ENCODE assay signal across 8 cellular contexts in the genomic region with DNA sequence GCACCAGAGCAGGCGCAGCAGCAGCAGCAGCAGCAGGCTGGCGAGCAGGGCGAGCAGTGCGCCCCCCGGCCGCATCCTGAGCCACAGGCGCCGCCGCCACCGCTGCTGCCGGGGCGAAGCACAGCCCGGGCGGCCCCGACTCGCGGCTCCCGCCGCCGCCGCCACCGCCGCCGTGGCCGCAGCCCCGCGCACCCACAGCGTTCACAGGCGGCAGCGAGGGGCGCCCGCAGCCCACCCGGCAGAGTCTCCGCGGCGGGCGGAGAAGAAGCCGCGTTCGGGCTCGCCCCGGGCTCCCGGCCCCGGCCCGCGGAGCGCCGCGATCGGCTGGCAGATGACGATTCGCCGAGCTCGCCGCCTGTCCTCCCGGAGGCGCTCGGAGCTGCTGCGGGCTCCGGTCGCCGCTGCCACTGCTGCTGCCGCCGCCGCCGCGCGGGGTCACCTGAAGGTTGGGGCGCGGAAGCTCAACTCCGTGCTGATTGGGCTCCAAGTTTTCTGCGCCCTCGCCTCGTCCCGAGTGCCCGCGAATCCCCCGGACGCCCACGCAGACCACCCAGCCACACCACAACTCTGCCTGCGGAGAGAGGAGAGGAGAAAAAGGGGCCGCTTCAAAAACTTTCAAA. TPM values are rescaled to one million over a fixed set of nuclear protein-coding genes. Genes with fewer than 3 reads are reported as not detected.
A peak's percentile ranks its signal among the peaks of the same experiment; 100 is the strongest.
DNase-seq lines count a peak whose midpoint lies in the region; ATAC-seq and TF ChIP-seq lines count a peak whose summit lies in the region.

A gene with protein sequence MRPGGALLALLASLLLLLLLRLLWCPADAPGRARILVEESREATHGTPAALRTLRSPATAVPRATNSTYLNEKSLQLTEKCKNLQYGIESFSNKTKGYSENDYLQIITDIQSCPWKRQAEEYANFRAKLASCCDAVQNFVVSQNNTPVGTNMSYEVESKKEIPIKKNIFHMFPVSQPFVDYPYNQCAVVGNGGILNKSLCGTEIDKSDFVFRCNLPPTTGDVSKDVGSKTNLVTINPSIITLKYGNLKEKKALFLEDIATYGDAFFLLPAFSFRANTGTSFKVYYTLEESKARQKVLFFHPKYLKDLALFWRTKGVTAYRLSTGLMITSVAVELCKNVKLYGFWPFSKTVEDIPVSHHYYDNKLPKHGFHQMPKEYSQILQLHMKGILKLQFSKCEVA (minus strand): TSS at position 415 of the 620 bp plus-strand sequence. CDS start 340 bp downstream, at position 75.

- H3K4me3 ChIP-seq in kidney epithelial cell (ENCODE audit: low read depth, low read length): peak within 1 kb of the TSS; percentile 36

- H3K27ac Mint-ChIP-seq in T-helper 2 cell treated with Interferon-gamma antibody and Interleukin-4, amounts not matched to agents 5 μg/mL and 100 μg/mL, for 36 hours: peak within 1 kb of the TSS; percentile 43
- no peak within 1 kb of the TSS for H3K27ac Mint-ChIP-seq in MCF 10A (ENCODE audit: low read depth, unreplicated experiment)

- no peaks in the 10 kb centered on the region for H3K36me3 ChIP-seq in kidney epithelial cell (ENCODE audit: control insufficient read depth, insufficient read depth, low read length)

- DNase-seq in T-helper 2 cell treated with Interferon-gamma antibody and Interleukin-4, amounts not matched to agents 5 μg/mL and 100 μg/mL, for 36 hours (ENCODE audit: low spot score): peak; percentile 36
- DNase-seq in MCF 10A (ENCODE audit: unreplicated experiment): peak; percentile 51
- no peak for DNase-seq in kidney epithelial cell (ENCODE audit: low read depth)
- DNase-seq in stimulated activated CD4-positive, alpha-beta T cell treated with anti-CD3 and anti-CD28 coated beads, Interleukin-2, amount 100 ng/mL, for 24 hours: peak; percentile 49 to 66
- no peak for DNase-seq in RKO (ENCODE audit: low spot score)

- peaks cover 12% of the 10 kb centered on the region for H3K27me3 ChIP-seq in kidney epithelial cell (ENCODE audit: control insufficient read depth, insufficient read depth, low read length)

- peaks cover 7% of the 10 kb centered on the region for H3K36me3 Mint-ChIP-seq in T-helper 2 cell treated with Interferon-gamma antibody and Interleukin-4, amounts not matched to agents 5 μg/mL and 100 μg/mL, for 36 hours (ENCODE audit: low read depth)
- no peaks in the 10 kb centered on the region for H3K36me3 Mint-ChIP-seq in MCF 10A (ENCODE audit: insufficient read depth, unreplicated experiment)

- CTCF ChIA-PET in MCF 10A (lab: Yijun Ruan, JAX): interaction anchor here (0.6 to 1.6 kb wide), 4 partner anchors 151 to 794 kb away, joined by 3 read pairs; no protein-coding TSS in a partner anchor

- POLR2A ChIA-PET in MCF 10A (lab: Yijun Ruan, JAX): interaction anchor here (0.9 to 1.2 kb wide), 2 partner anchors 23 to 56 kb away, joined by 3 to 5 read pairs; no protein-coding TSS in a partner anchor

- ATAC-seq in GM18519 (IDR thresholded peaks at IDR 0.05; ENCODE audit: low FRiP score, unreplicated experiment) (peak; percentile 46), HG02884 (IDR thresholded peaks at IDR 0.05; ENCODE audit: unreplicated experiment) (peak; percentile 56), GM18520 (IDR thresholded peaks at IDR 0.05; ENCODE audit: unreplicated experiment) (no peak)

- peak within 1 kb of the TSS; percentile 85 for H3K4me3 Mint-ChIP-seq in T-helper 2 cell treated with Interferon-gamma antibody and Interleukin-4, amounts not matched to agents 5 μg/mL and 100 μg/mL, for 36 hours
- peak within 1 kb of the TSS; percentile 72 for H3K4me3 Mint-ChIP-seq in MCF 10A (ENCODE audit: unreplicated experiment)

- intact Hi-C loops in MCF 10A (cut with micrococcal nuclease): no loop called here

- peaks cover 10% of the 10 kb centered on the region for H3K4me1 Mint-ChIP-seq in T-helper 2 cell treated with Interferon-gamma antibody and Interleukin-4, amounts not matched to agents 5 μg/mL and 100 μg/mL, for 36 hours (ENCODE audit: low read depth)
- no peaks in the 10 kb centered on the region for H3K4me1 Mint-ChIP-seq in MCF 10A (ENCODE audit: insufficient read depth, unreplicated experiment)

- TF ChIP-seq CTCF in MCF 10A (IDR thresholded peaks at IDR 0.05; ENCODE audit: unreplicated experiment): no peak
- TF ChIP-seq CTCF in kidney epithelial cell (IDR thresholded peaks at IDR 0.05; ENCODE audit: insufficient read depth, low read length, poor library complexity, severe bottlenecking): no peak

- H3K9me3 Mint-ChIP-seq in T-helper 2 cell treated with Interferon-gamma antibody and Interleukin-4, amounts not matched to agents 5 μg/mL and 100 μg/mL, for 36 hours: peaks cover 5% of the 10 kb centered on the region
- peaks cover 10% of the 10 kb centered on the region for H3K9me3 Mint-ChIP-seq in MCF 10A (ENCODE audit: unreplicated experiment)

- peaks cover 75% of the 10 kb centered on the region for H3K27me3 Mint-ChIP-seq in T-helper 2 cell treated with Interferon-gamma antibody and Interleukin-4, amounts not matched to agents 5 μg/mL and 100 μg/mL, for 36 hours (ENCODE audit: low read depth)
- H3K27me3 Mint-ChIP-seq in MCF 10A (ENCODE audit: insufficient read depth, unreplicated experiment): no peaks in the 10 kb centered on the region

- no TSS peak for BruUV-seq in MCF 10A (replicated peaks; lab: Mats Ljungman, UMichigan)

RNA-seq across cellular contexts. Expression of the gene that starts here (rescaled TPM):
- total RNA-seq in MCF 10A (2022): 0.19 and 0.52 TPM in 2 replicates
- not detected in 2 replicates for total RNA-seq in kidney epithelial cell

Comparison
In these comparisons a context has a peak if more than half of its experiments do, and no peak if none do; other contexts are left out.
1. Peak in DNase-seq in MCF 10A; RNA of the gene not detected or under 1 TPM.
2. DNase-seq: peak in T-helper 2 cell treated with Interferon-gamma antibody and Interleukin-4, amounts not matched to agents 5 μg/mL and 100 μg/mL, for 36 hours (single experiment) and stimulated activated CD4-positive, alpha-beta T cell treated with anti-CD3 and anti-CD28 coated beads, Interleukin-2, amount 100 ng/mL, for 24 hours (2 of 2); none in kidney epithelial cell (single experiment) and RKO (single experiment).